8 cellular contexts compared by ENCODE assay signal in genomic region chr15:74994685-74995084, GRCh38. TPM values are rescaled to one million over a fixed set of nuclear protein-coding genes. Genes with fewer than 3 reads are reported as not detected.
A peak's percentile ranks its signal among the peaks of the same experiment; 100 is the strongest.
DNase-seq lines count a peak whose midpoint lies in the region; ATAC-seq, FAIRE-seq and TF ChIP-seq lines count a peak whose summit lies in the region.

No MANE protein-coding gene starts in this region.

- intact Hi-C loops in activated CD4-positive, alpha-beta T cell treated with anti-CD3 and anti-CD28 coated beads for 36 hours (cut with DNase I, micrococcal nuclease), result loop anchor here (1.0 to 2.0 kb wide), 8 partner anchors 10 to 208 kb away; partner anchors contain the start of genes RPP25 (in 2 of the 2), COX5A (in 1 of the 2), CPLX3 (in 1 of the 2) and PPCDC (in 1 of the 2)
- intact Hi-C loops in PC-9 (cut with micrococcal nuclease; ENCODE audit: unreplicated experiment) (no loop called here), upper lobe of right lung (cut with DNase I) (no loop called here)

- TF ChIP-seq POLR2A in H1 (IDR thresholded peaks at IDR 0.05; ENCODE audit: control extremely low read depth in 1 of 2, low read depth in 2 of 2, low read length in 2 of 2), result no peak

- H3K4me2 ChIP-seq in PC-9 (peak overlapping the region; percentile 95), H1 (ENCODE audit: insufficient read depth in 1 of 2, low read depth in 2 of 2, low read length in 2 of 2) (peak overlapping the region; percentile 64 to 99), parathyroid adenoma (ENCODE audit: low read length) (no peak overlapping the region)

- H2BK120ac ChIP-seq in H1 (replicated peaks; ENCODE audit: low read depth, low read length), result no peak overlapping the region

- no peak for ATAC-seq in activated CD4-positive, alpha-beta T cell treated with anti-CD3 and anti-CD28 coated beads for 36 hours
- ATAC-seq in upper lobe of right lung (no peak), GM19328 (IDR thresholded peaks at IDR 0.05; ENCODE audit: unreplicated experiment) (no peak)

- no peaks in the 10 kb centered on the region for H3K9me3 ChIP-seq in PC-9 (ENCODE audit: insufficient read depth, low read depth)
- no peaks in the 10 kb centered on the region for H3K9me3 ChIP-seq in H1 (ENCODE audit: insufficient read depth in 2 of 2, low read depth in 1 of 2, low read length in 1 of 2)
- no peaks in the 10 kb centered on the region for H3K9me3 ChIP-seq in parathyroid adenoma (ENCODE audit: control insufficient read depth, low read length)
- no peaks in the 10 kb centered on the region for H3K9me3 ChIP-seq in upper lobe of right lung

- H3K27ac Mint-ChIP-seq in activated CD4-positive, alpha-beta T cell treated with anti-CD3 and anti-CD28 coated beads for 36 hours, result no peak overlapping the region

- peaks cover 16% of the 10 kb centered on the region for H3K4me1 Mint-ChIP-seq in activated CD4-positive, alpha-beta T cell treated with anti-CD3 and anti-CD28 coated beads for 36 hours

- H2BK20ac ChIP-seq in H1 (ENCODE audit: low read length), result no peak overlapping the region

- H3K9ac ChIP-seq in H1 (replicated peaks in 1 of 4; ENCODE audit: extremely low read depth in 1 of 4, low read depth in 3 of 4, low read length in 3 of 4), result peak overlapping the region in 1 of 4 experiments; percentile 44; a peak in 1 of 7 replicates
- no peak overlapping the region for H3K9ac ChIP-seq in parathyroid adenoma

- H3K23ac ChIP-seq in H1 (ENCODE audit: insufficient read length), result no peak overlapping the region

- no peak overlapping the region for H3K4ac ChIP-seq in H1 (replicated peaks; ENCODE audit: insufficient read length, low read depth, low read length)

- no peak for FAIRE-seq in H1 (lab: Jason Lieb, UNC)

- no peak overlapping the region for H3K56ac ChIP-seq in H1 (replicated peaks; ENCODE audit: insufficient read length, low read depth, low read length)

- BruUV-seq in PC-9 (replicated peaks; lab: Mats Ljungman, UMichigan), result no TSS peak

- H3K27me3 Mint-ChIP-seq in activated CD4-positive, alpha-beta T cell treated with anti-CD3 and anti-CD28 coated beads for 36 hours, result peaks cover 9% of the 10 kb centered on the region

- no peaks in the 10 kb centered on the region for H3K36me3 Mint-ChIP-seq in activated CD4-positive, alpha-beta T cell treated with anti-CD3 and anti-CD28 coated beads for 36 hours (ENCODE audit: low read depth)

- CTCF ChIA-PET in activated CD4-positive, alpha-beta T cell treated with anti-CD3 and anti-CD28 coated beads for 36 hours (lab: Charles Lee), result interaction anchor here (0.8 to 2.5 kb wide), 14 partner anchors 9 to 210 kb away, joined by 3 to 11 read pairs (median 3); partner anchors contain the start of genes MPI, PPCDC, RPP25 and ULK3
- CTCF ChIA-PET in PC-9 (lab: Charles Lee), result interaction anchor here (0.5 kb wide), 1 partner anchor 342 kb away, joined by 4 read pairs; no protein-coding TSS in a partner anchor
- CTCF ChIA-PET in H1 (lab: Charles Lee; ENCODE audit: partially characterized antibody), result interaction anchor here (0.8 to 1.5 kb wide), 7 partner anchors 10 to 209 kb away, joined by 3 to 8 read pairs (median 4); partner anchors contain the start of gene C15orf39

- TF ChIP-seq RAD21 in H1 (IDR thresholded peaks at IDR 0.05 in 1 of 2, conservative IDR thresholded peaks at IDR 0.05 in 1 of 2; ENCODE audit: low read depth in 2 of 2, low read length in 2 of 2), result no peak

- H3K79me2 ChIP-seq in PC-9 (ENCODE audit: low read depth) (peaks cover 10% of the 10 kb centered on the region), H1 (ENCODE audit: control insufficient read depth in 1 of 2, insufficient read depth in 2 of 2, low read length in 2 of 2) (peaks cover 0 to 9% of the 10 kb centered on the region in 2 experiments; a peak in 1 of 4 replicates), parathyroid adenoma (peaks cover 11% of the 10 kb centered on the region)

- no peak overlapping the region for H4K91ac ChIP-seq in H1 (replicated peaks; ENCODE audit: insufficient read length, low read length)

- H3F3A ChIP-seq in PC-9 (ENCODE audit: insufficient read depth, low read depth), result no peaks in the 10 kb centered on the region

- H4K8ac ChIP-seq in H1 (ENCODE audit: extremely low read depth, insufficient read depth, low read length), result no peak overlapping the region

- H4K20me1 ChIP-seq in PC-9 (ENCODE audit: insufficient read depth) (no peaks in the 10 kb centered on the region), H1 (replicated peaks in 1 of 2; ENCODE audit: control insufficient read depth in 1 of 2, insufficient read depth in 2 of 2, low read length in 2 of 2) (peaks cover 0 to 4% of the 10 kb centered on the region in 2 experiments)

- H3K27ac ChIP-seq in PC-9 (no peak overlapping the region), H1 (ENCODE audit: low read depth, low read length) (no peak overlapping the region), parathyroid adenoma (peak overlapping the region; percentile 89), upper lobe of right lung (no peak overlapping the region)

- no peak overlapping the region for H3K18ac ChIP-seq in H1 (ENCODE audit: extremely low read depth, low read length)

- H3K23me2 ChIP-seq in H1 (ENCODE audit: low read depth, low read length), result peaks cover 9% of the 10 kb centered on the region

- peak overlapping the region; percentile 39; the same call in 1 of the 2 replicates for H2BK12ac ChIP-seq in H1 (ENCODE audit: low read depth, low read length)

- POLR2A ChIA-PET in activated CD4-positive, alpha-beta T cell treated with anti-CD3 and anti-CD28 coated beads for 36 hours (lab: Charles Lee), result interaction anchor here (1.0 to 1.5 kb wide), 4 partner anchors 29 to 207 kb away, joined by 3 to 10 read pairs (median 3); partner anchors contain the start of genes C15orf39 and PPCDC
- POLR2A ChIA-PET in PC-9 (lab: Charles Lee; ENCODE audit: unreplicated experiment), result interaction anchor here (0.6 to 0.7 kb wide), 5 partner anchors 29 to 275 kb away, joined by 3 to 6 read pairs (median 3); partner anchors contain the start of gene PPCDC
- POLR2A ChIA-PET in H1 (lab: Charles Lee; ENCODE audit: partially characterized antibody), result interaction anchor here (0.9 to 2.2 kb wide), 6 partner anchors 13 to 200 kb away, joined by 3 to 10 read pairs (median 6); partner anchors contain the start of genes COX5A and RPP25

- H4K5ac ChIP-seq in H1 (ENCODE audit: insufficient read length, low read depth, low read length), result no peak overlapping the region

- H3K4me3 ChIP-seq in PC-9 (peak overlapping the region; percentile 99; the same call in 1 of the 2 replicates), H1 (ENCODE audit: extremely low read depth in 1 of 4, insufficient read depth in 2 of 4, low read depth in 3 of 4, low read length in 4 of 4) (peak overlapping the region in 3 of 4 experiments; percentile 5 to 36 (median 15); a peak in 3 of 8 replicates), parathyroid adenoma (ENCODE audit: low read depth, low read length) (peak overlapping the region; percentile 22), upper lobe of right lung (no peak overlapping the region)

- peak overlapping the region; percentile 69 for H3K4me3 Mint-ChIP-seq in activated CD4-positive, alpha-beta T cell treated with anti-CD3 and anti-CD28 coated beads for 36 hours

- H3K9me3 Mint-ChIP-seq in activated CD4-positive, alpha-beta T cell treated with anti-CD3 and anti-CD28 coated beads for 36 hours (ENCODE audit: low read depth), result no peaks in the 10 kb centered on the region

- no peak overlapping the region for H3K14ac ChIP-seq in H1 (ENCODE audit: insufficient read length)

- peak overlapping the region; percentile 44; the same call in 1 of the 2 replicates for H2AFZ ChIP-seq in PC-9
- H2AFZ ChIP-seq in H1 (ENCODE audit: low read length), result peak overlapping the region; percentile 81; the same call in 1 of the 2 replicates
- peak overlapping the region; percentile 76 for H2AFZ ChIP-seq in parathyroid adenoma

- no peak overlapping the region for H2BK5ac ChIP-seq in H1 (ENCODE audit: low read depth, low read length)

- DNase-seq in activated CD4-positive, alpha-beta T cell treated with anti-CD3 and anti-CD28 coated beads for 36 hours, result no peak
- DNase-seq in activated CD4-positive, alpha-beta T cell treated with anti-CD3 and anti-CD28 coated beads, Interleukin-2, amount 50 U/mL, for 1 hour, result no peak
- DNase-seq in PC-9 (no peak), H1 (ENCODE audit: low read depth in 1 of 2, low spot score in 2 of 2) (no peak), NCI-H1694 treated with DMSO at 0.1 percent for 48 hours (lab: John Stamatoyannopoulos, UW) (no peak), upper lobe of right lung (no peak)

- H2BK15ac ChIP-seq in H1 (ENCODE audit: low read length), result no peak overlapping the region

- TF ChIP-seq CTCF in PC-9 (conservative IDR thresholded peaks at IDR 0.05), result no peak
- no peak for TF ChIP-seq CTCF in H1 (IDR thresholded peaks at IDR 0.05; ENCODE audit: control extremely low read depth in 1 of 3, insufficient read depth in 1 of 3, low read depth in 1 of 3, low read length in 3 of 3)
- TF ChIP-seq CTCF in parathyroid adenoma (IDR thresholded peaks at IDR 0.05), result no peak
- TF ChIP-seq CTCF in upper lobe of right lung (IDR thresholded peaks at IDR 0.05), result no peak

- H3K79me1 ChIP-seq in H1 (ENCODE audit: low read depth, low read length), result no peaks in the 10 kb centered on the region; the same call in 1 of the 2 replicates

- no peaks in the 10 kb centered on the region for H3K9me2 ChIP-seq in PC-9 (ENCODE audit: insufficient read depth)

- H2AK5ac ChIP-seq in H1 (ENCODE audit: low read depth, low read length), result no peak overlapping the region

- TF ChIP-seq EP300 in H1 (IDR thresholded peaks at IDR 0.05; ENCODE audit: borderline replicate concordance in 1 of 2, low read depth in 2 of 2, low read length in 2 of 2), result no peak

- WGBS in H1 (ENCODE audit: extremely low coverage in 1 of 2, insufficient coverage in 1 of 2, insufficient read length in 1 of 2, insufficient replicate concordance in 2 of 2, low coverage in 1 of 2, low lambda C conversion rate in 2 of 2, missing lambda C conversion rate in 1 of 2), 2 experiments, result 61% methylated on average over 5 of the region's 5 CpGs; no CpG with 5 or more reads in 1 of the 2 experiments

- H3K36me3 ChIP-seq in PC-9 (ENCODE audit: low read depth) (no peaks in the 10 kb centered on the region), H1 (ENCODE audit: control insufficient read depth in 2 of 4, insufficient read depth in 4 of 4, low read length in 3 of 4) (no peaks in the 10 kb centered on the region), parathyroid adenoma (ENCODE audit: control insufficient read depth, insufficient read depth, low read length) (no peaks in the 10 kb centered on the region), upper lobe of right lung (no peaks in the 10 kb centered on the region)

- H3K27me3 ChIP-seq in PC-9 (ENCODE audit: insufficient read depth, low read depth), result peaks cover 21% of the 10 kb centered on the region
- H3K27me3 ChIP-seq in H1 (replicated peaks in 1 of 4; ENCODE audit: control insufficient read depth in 3 of 4, extremely low read depth in 1 of 4, insufficient read depth in 3 of 4, low read length in 3 of 4), result peaks cover 0 to 3% (median 0%) of the 10 kb centered on the region in 4 experiments; a peak in 3 of 7 replicates
- H3K27me3 ChIP-seq in parathyroid adenoma (ENCODE audit: control insufficient read depth, insufficient read depth, low read length), result no peaks in the 10 kb centered on the region
- H3K27me3 ChIP-seq in upper lobe of right lung, result peaks cover 13% of the 10 kb centered on the region

- H3K4me1 ChIP-seq in PC-9 (replicated peaks; ENCODE audit: insufficient read depth), result peaks cover 8% of the 10 kb centered on the region
- H3K4me1 ChIP-seq in H1 (replicated peaks in 1 of 4; ENCODE audit: control insufficient read depth in 3 of 4, insufficient read depth in 4 of 4, low read length in 3 of 4), result peaks cover 0 to 7% (median 4%) of the 10 kb centered on the region in 4 experiments; a peak in 6 of 7 replicates
- H3K4me1 ChIP-seq in parathyroid adenoma, result peaks cover 2% of the 10 kb centered on the region
- peaks cover 8% of the 10 kb centered on the region for H3K4me1 ChIP-seq in upper lobe of right lung

RNA-seq across cellular contexts. Expression of gene SCAMP5, which starts 0.7 kb away (rescaled TPM):
- 1 to 10 TPM; 3.9 to 4.5 TPM for total RNA-seq in activated CD4-positive, alpha-beta T cell treated with anti-CD3 and anti-CD28 coated beads for 36 hours
- total RNA-seq in PC-9 (2021), result 17.9 and 19.7 TPM in 2 replicates
- total RNA-seq in H1 (2021; fragmentation: NEBNext Ultra II Directional; extraction: Animal tissue kit (Norgen Biotek cat#: 25700)), result 51.8 and 55.4 TPM in 2 replicates
- 94.7 and 96.4 TPM in 2 replicates for polyA plus RNA-seq in H1 (2011; rRNA removed)
- polyA plus RNA-seq in H1 (2011; cell fraction: cytosol; rRNA removed), result 67.2 TPM
- 80.9 TPM for polyA plus RNA-seq in H1 (2011; cell fraction: nucleus; rRNA removed)
- polyA plus RNA-seq in H1 (2012, experiment 1 of 2), result 45.3 to 68.0 TPM (median 54.9 TPM) in 4 replicates
- 63.6 TPM for polyA plus RNA-seq in H1 (2012, experiment 2 of 2)
- 44.6 TPM for polyA plus RNA-seq in H1 (2013, experiment 1 of 2)
- 46.5 TPM for polyA plus RNA-seq in H1 (2013, experiment 2 of 2)
- polyA minus RNA-seq in H1 (2011; rRNA and poly(A)+ RNA removed), result 90.2 and 116 TPM in 2 replicates
- 36.7 TPM for polyA minus RNA-seq in H1 (2011; cell fraction: cytosol; rRNA and poly(A)+ RNA removed)
- polyA minus RNA-seq in H1 (2011; cell fraction: nucleus; rRNA and poly(A)+ RNA removed), result 38.4 TPM
- 2.6 TPM for total RNA-seq in upper lobe of right lung

RNA-seq across cellular contexts. Expression of gene PPCDC, which starts 28.7 kb away (rescaled TPM):
- 10 to 100 TPM; 23.3 to 24.0 TPM for total RNA-seq in activated CD4-positive, alpha-beta T cell treated with anti-CD3 and anti-CD28 coated beads for 36 hours
- total RNA-seq in PC-9 (2021) (23.7 and 24.4 TPM in 2 replicates), upper lobe of right lung (13.1 TPM)
- 11.3 and 14.7 TPM in 2 replicates for total RNA-seq in H1 (2021; fragmentation: NEBNext Ultra II Directional; extraction: Animal tissue kit (Norgen Biotek cat#: 25700))
- polyA plus RNA-seq in H1 (2011; rRNA removed), result 29.7 and 46.7 TPM in 2 replicates
- 40.7 TPM for polyA plus RNA-seq in H1 (2011; cell fraction: cytosol; rRNA removed)
- polyA plus RNA-seq in H1 (2011; cell fraction: nucleus; rRNA removed), result 38.6 TPM
- polyA plus RNA-seq in H1 (2012, experiment 1 of 2), result 11.5 to 22.8 TPM (median 19.2 TPM) in 4 replicates
- 20.5 TPM for polyA plus RNA-seq in H1 (2012, experiment 2 of 2)
- 13.7 TPM for polyA plus RNA-seq in H1 (2013, experiment 1 of 2)
- 12.7 TPM for polyA plus RNA-seq in H1 (2013, experiment 2 of 2)
- polyA minus RNA-seq in H1 (2011; rRNA and poly(A)+ RNA removed), result 17.0 and 18.1 TPM in 2 replicates
- polyA minus RNA-seq in H1 (2011; cell fraction: cytosol; rRNA and poly(A)+ RNA removed), result 10.7 TPM
- 18.8 TPM for polyA minus RNA-seq in H1 (2011; cell fraction: nucleus; rRNA and poly(A)+ RNA removed)

RNA-seq across cellular contexts. Expression of gene RPP25, which starts 38.1 kb away (rescaled TPM):
- total RNA-seq in activated CD4-positive, alpha-beta T cell treated with anti-CD3 and anti-CD28 coated beads for 36 hours, result 1 to 10 TPM; 5.4 to 6.2 TPM
- total RNA-seq in PC-9 (2021) (14.9 and 19.6 TPM in 2 replicates), upper lobe of right lung (20.2 TPM)
- total RNA-seq in H1 (2021; fragmentation: NEBNext Ultra II Directional; extraction: Animal tissue kit (Norgen Biotek cat#: 25700)), result 19.4 and 19.8 TPM in 2 replicates
- 17.4 and 20.0 TPM in 2 replicates for polyA plus RNA-seq in H1 (2011; rRNA removed)
- 13.5 TPM for polyA plus RNA-seq in H1 (2011; cell fraction: cytosol; rRNA removed)
- polyA plus RNA-seq in H1 (2011; cell fraction: nucleus; rRNA removed), result 11.8 TPM
- 12.7 to 16.2 TPM (median 14.6 TPM) in 4 replicates for polyA plus RNA-seq in H1 (2012, experiment 1 of 2)
- polyA plus RNA-seq in H1 (2012, experiment 2 of 2), result 16.3 TPM
- polyA plus RNA-seq in H1 (2013, experiment 1 of 2), result 18.6 TPM
- 18.2 TPM for polyA plus RNA-seq in H1 (2013, experiment 2 of 2)
- polyA minus RNA-seq in H1 (2011; rRNA and poly(A)+ RNA removed), result 5.3 and 5.4 TPM in 2 replicates
- 7.6 TPM for polyA minus RNA-seq in H1 (2011; cell fraction: cytosol; rRNA and poly(A)+ RNA removed)
- polyA minus RNA-seq in H1 (2011; cell fraction: nucleus; rRNA and poly(A)+ RNA removed), result 9.9 TPM

RNA-seq across cellular contexts. Expression of gene COX5A, which starts 56.8 kb away (rescaled TPM):
- 100 to 1,000 TPM; 313 to 319 TPM for total RNA-seq in activated CD4-positive, alpha-beta T cell treated with anti-CD3 and anti-CD28 coated beads for 36 hours
- total RNA-seq in PC-9 (2021) (177 and 247 TPM in 2 replicates), upper lobe of right lung (138 TPM)
- 367 and 373 TPM in 2 replicates for total RNA-seq in H1 (2021; fragmentation: NEBNext Ultra II Directional; extraction: Animal tissue kit (Norgen Biotek cat#: 25700))
- polyA plus RNA-seq in H1 (2011; rRNA removed), result 228 and 270 TPM in 2 replicates
- polyA plus RNA-seq in H1 (2011; cell fraction: cytosol; rRNA removed), result 199 TPM
- polyA plus RNA-seq in H1 (2011; cell fraction: nucleus; rRNA removed), result 180 TPM
- 450 to 541 TPM (median 483 TPM) in 4 replicates for polyA plus RNA-seq in H1 (2012, experiment 1 of 2)
- polyA plus RNA-seq in H1 (2012, experiment 2 of 2), result 390 TPM
- 715 TPM for polyA plus RNA-seq in H1 (2013, experiment 1 of 2)
- 668 TPM for polyA plus RNA-seq in H1 (2013, experiment 2 of 2)
- polyA minus RNA-seq in H1 (2011; rRNA and poly(A)+ RNA removed), result 51.3 and 57.4 TPM in 2 replicates
- polyA minus RNA-seq in H1 (2011; cell fraction: cytosol; rRNA and poly(A)+ RNA removed), result 129 TPM
- 64.8 TPM for polyA minus RNA-seq in H1 (2011; cell fraction: nucleus; rRNA and poly(A)+ RNA removed)

Comparison
In these comparisons a context has a peak if more than half of its experiments do, and no peak if none do; other contexts are left out.
1. intact Hi-C loops: an anchor here in activated CD4-positive, alpha-beta T cell treated with anti-CD3 and anti-CD28 coated beads for 36 hours (1.0 to 2.0 kb wide); none called in PC-9 and upper lobe of right lung.